Comparison of ENCODE assay signal across 18 cellular contexts in the genomic region with DNA sequence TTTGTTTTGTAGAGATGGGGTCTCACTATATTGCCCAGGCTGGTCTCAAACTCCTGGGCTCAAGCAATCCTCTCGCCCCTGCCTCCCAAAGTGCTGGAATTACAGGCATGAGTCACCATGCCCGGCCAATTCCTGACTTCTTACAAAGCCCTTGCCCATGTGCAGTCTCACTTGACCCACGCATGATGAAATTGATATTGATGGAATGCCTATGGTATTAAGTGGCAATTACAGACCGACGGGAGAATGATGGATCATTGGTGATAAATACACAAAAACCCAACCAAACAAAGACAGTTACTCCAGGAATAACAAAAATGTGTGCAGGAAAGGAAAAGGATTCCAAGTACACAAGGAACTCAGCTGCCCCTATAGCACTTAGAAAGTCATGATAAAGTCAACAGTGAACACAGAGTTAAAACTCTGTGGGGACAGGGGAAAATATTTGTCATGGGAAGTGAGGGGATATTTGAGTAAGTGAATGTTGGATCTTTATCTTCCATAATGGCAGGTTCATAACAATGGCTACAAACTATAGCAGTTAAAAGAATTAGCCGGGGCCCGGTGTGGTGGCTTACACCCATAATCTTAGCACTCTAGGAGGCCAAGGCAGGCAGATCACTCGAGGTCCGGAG. TPM values are rescaled to one million over a fixed set of nuclear protein-coding genes. Genes with fewer than 3 reads are reported as not detected.
A peak's percentile ranks its signal among the peaks of the same experiment; 100 is the strongest.
DNase-seq lines count a peak whose midpoint lies in the region; ATAC-seq and TF ChIP-seq lines count a peak whose summit lies in the region.
"Had no signal": no experiment of that assay in that cellular context is flagged by ENCODE, and none has a peak within 500 bp of the region (broad histone marks: within the 10 kb centered on the region; RNA-seq: fewer than 3 reads in every experiment).

No MANE protein-coding gene starts in this region.

- H3K4me3 Mint-ChIP-seq in naive thymus-derived CD8-positive, alpha-beta T cell = no peak overlapping the region
- no peak overlapping the region for H3K4me3 Mint-ChIP-seq in activated CD4-positive, alpha-beta memory T cell treated with anti-CD3 and anti-CD28 coated beads, Interleukin-2, amount 10 ng/mL, durations not matched to agents 7 days and 5 days
- H3K4me3 Mint-ChIP-seq: stimulated activated effector memory CD8-positive, alpha-beta T cell treated with anti-CD3 and anti-CD28 coated beads, Interleukin-12 subunit alpha, Interleukin-12 subunit beta, amount 100 ng/mL, for 72 hours had no signal

- no peaks in the 10 kb centered on the region for H3K9me3 ChIP-seq in mesodermal cell (ENCODE audit: control insufficient read depth, low read length)
- H3K9me3 ChIP-seq: BLaER1, lower lobe of right lung had no signal

- ATAC-seq in naive thymus-derived CD8-positive, alpha-beta T cell = no peak
- no peak for ATAC-seq in GM19455 (IDR thresholded peaks at IDR 0.05; ENCODE audit: unreplicated experiment)
- ATAC-seq: activated naive CD4-positive, alpha-beta T cell treated with anti-CD3 and anti-CD28 coated beads, Interleukin-2, amount 50 U/mL, for 72 hours; lower lobe of right lung; stimulated activated effector memory CD8-positive, alpha-beta T cell treated with anti-CD3 and anti-CD28 coated beads, Interleukin-12 subunit alpha, Interleukin-12 subunit beta, amount 100 ng/mL, for 72 hours had no signal

- WGBS in mesodermal cell (ENCODE audit: insufficient coverage in 2 of 2), 2 experiments = 74 to 84% methylated on average over 2 to 6 of the region's 9 CpGs

- peaks cover 0 to 4% (median 0%) of the 10 kb centered on the region in 5 donors for H3K27me3 Mint-ChIP-seq in naive thymus-derived CD8-positive, alpha-beta T cell
- peaks cover 7% of the 10 kb centered on the region for H3K27me3 Mint-ChIP-seq in activated CD4-positive, alpha-beta memory T cell treated with anti-CD3 and anti-CD28 coated beads, Interleukin-2, amount 10 ng/mL, durations not matched to agents 7 days and 5 days

- H3K9me3 Mint-ChIP-seq in naive thymus-derived CD8-positive, alpha-beta T cell = no peaks in the 10 kb centered on the region
- peaks cover 3% of the 10 kb centered on the region for H3K9me3 Mint-ChIP-seq in activated CD4-positive, alpha-beta memory T cell treated with anti-CD3 and anti-CD28 coated beads, Interleukin-2, amount 10 ng/mL, durations not matched to agents 7 days and 5 days
- H3K9me3 Mint-ChIP-seq: stimulated activated effector memory CD8-positive, alpha-beta T cell treated with anti-CD3 and anti-CD28 coated beads, Interleukin-12 subunit alpha, Interleukin-12 subunit beta, amount 100 ng/mL, for 72 hours had no signal

- peaks cover 18% of the 10 kb centered on the region for H3K4me1 ChIP-seq in mesodermal cell (ENCODE audit: control insufficient read depth, insufficient read depth, low read length, poor library complexity, severe bottlenecking)

- CTCF ChIA-PET in activated CD4-positive, alpha-beta memory T cell treated with anti-CD3 and anti-CD28 coated beads, Interleukin-2, amount 10 ng/mL, durations not matched to agents 7 days and 5 days (lab: Charles Lee) = no interaction called here

- no peaks in the 10 kb centered on the region for H3K36me3 ChIP-seq in mesodermal cell (ENCODE audit: control insufficient read depth, insufficient read depth, low read length)
- H3K36me3 ChIP-seq: lower lobe of right lung had no signal

- no peak overlapping the region for H3K4me3 ChIP-seq in cardiac fibroblast (replicated peaks in 1 of 2; ENCODE audit: low read depth in 2 of 2, low read length in 2 of 2)
- H3K4me3 ChIP-seq in mesodermal cell (ENCODE audit: extremely low read depth, insufficient read depth, low read length, poor library complexity, severe bottlenecking) = no peak overlapping the region
- H3K4me3 ChIP-seq: BLaER1, lower lobe of right lung had no signal

- H3K4me1 Mint-ChIP-seq in naive thymus-derived CD8-positive, alpha-beta T cell = peaks cover 5 to 11% (median 9%) of the 10 kb centered on the region in 4 donors
- peaks cover 4% of the 10 kb centered on the region for H3K4me1 Mint-ChIP-seq in activated CD4-positive, alpha-beta memory T cell treated with anti-CD3 and anti-CD28 coated beads, Interleukin-2, amount 10 ng/mL, durations not matched to agents 7 days and 5 days

- DNase-seq in AG08396 (ENCODE audit: low spot score) (peak; percentile 45), M059J (ENCODE audit: low read depth) (peak; percentile 83), cardiac fibroblast (ENCODE audit: low read depth in 2 of 2) (peak; percentile 36 to 73), D341Med (ENCODE audit: low spot score) (no peak)
- DNase-seq in naive thymus-derived CD8-positive, alpha-beta T cell = no peak
- no peak for DNase-seq in activated CD4-positive, alpha-beta memory T cell treated with anti-CD3 and anti-CD28 coated beads, Interleukin-2, amount 10 ng/mL, durations not matched to agents 7 days and 5 days
- DNase-seq: MV-4-11, NCI-H446 treated with DMSO at 0.1 percent for 48 hours, nucleus accumbens, RPMI8226, T-helper 9 cell had no signal

- peaks cover 0 to 2% (median 0%) of the 10 kb centered on the region in 3 donors for H3K36me3 Mint-ChIP-seq in naive thymus-derived CD8-positive, alpha-beta T cell
- H3K36me3 Mint-ChIP-seq in activated CD4-positive, alpha-beta memory T cell treated with anti-CD3 and anti-CD28 coated beads, Interleukin-2, amount 10 ng/mL, durations not matched to agents 7 days and 5 days (ENCODE audit: low read depth) = peaks cover 5% of the 10 kb centered on the region
- H3K36me3 Mint-ChIP-seq: activated naive CD4-positive, alpha-beta T cell treated with anti-CD3 and anti-CD28 coated beads, Interleukin-2, amount 50 U/mL, for 72 hours; stimulated activated effector memory CD8-positive, alpha-beta T cell treated with anti-CD3 and anti-CD28 coated beads, Interleukin-12 subunit alpha, Interleukin-12 subunit beta, amount 100 ng/mL, for 72 hours had no signal

- H3K27ac ChIP-seq in mesodermal cell (ENCODE audit: low read depth, low read length, severe bottlenecking) = peak overlapping the region; percentile 84
- H3K27ac ChIP-seq: BLaER1, lower lobe of right lung had no signal

- POLR2A ChIA-PET in naive thymus-derived CD8-positive, alpha-beta T cell (lab: Charles Lee) = no interaction called here
- POLR2A ChIA-PET in activated CD4-positive, alpha-beta memory T cell treated with anti-CD3 and anti-CD28 coated beads, Interleukin-2, amount 10 ng/mL, durations not matched to agents 7 days and 5 days (lab: Charles Lee) = no interaction called here

- H3K27ac Mint-ChIP-seq in naive thymus-derived CD8-positive, alpha-beta T cell = no peak overlapping the region
- H3K27ac Mint-ChIP-seq in activated CD4-positive, alpha-beta memory T cell treated with anti-CD3 and anti-CD28 coated beads, Interleukin-2, amount 10 ng/mL, durations not matched to agents 7 days and 5 days = no peak overlapping the region
- H3K27ac Mint-ChIP-seq: activated naive CD4-positive, alpha-beta T cell treated with anti-CD3 and anti-CD28 coated beads, Interleukin-2, amount 50 U/mL, for 72 hours; stimulated activated effector memory CD8-positive, alpha-beta T cell treated with anti-CD3 and anti-CD28 coated beads, Interleukin-12 subunit alpha, Interleukin-12 subunit beta, amount 100 ng/mL, for 72 hours had no signal

- TF ChIP-seq CTCF in cardiac fibroblast (IDR thresholded peaks at IDR 0.05; ENCODE audit: low read depth, low read length) = no peak

RNA-seq across cellular contexts. Expression of gene HIP1, which starts 21.6 kb away (rescaled TPM):
- 20.5 and 43.3 TPM in 2 replicates for total RNA-seq in M059J (2014; rRNA removed; shearing (Covaris generic))
- polyA plus RNA-seq in mesodermal cell (2013, experiment 1 of 2) = 39.1 TPM
- 33.8 TPM for polyA plus RNA-seq in mesodermal cell (2013, experiment 2 of 2)
- total RNA-seq in naive thymus-derived CD8-positive, alpha-beta T cell = 1 to 10 TPM; 1.6 to 2.1 TPM
- 1 to 10 TPM in 1 of 3 donors, under 1 TPM in 2; 0.13 to 2.0 (median 0.34) TPM for polyA plus RNA-seq in naive thymus-derived CD8-positive, alpha-beta T cell
- total RNA-seq in activated CD4-positive, alpha-beta memory T cell treated with anti-CD3 and anti-CD28 coated beads, Interleukin-2, amount 10 ng/mL, durations not matched to agents 7 days and 5 days = 1 to 10 TPM; 5.2 to 5.4 TPM

RNA-seq across cellular contexts. Expression of gene CCL26, which starts 54.9 kb away (rescaled TPM):
- 28.4 and 33.9 TPM in 2 replicates for total RNA-seq in M059J (2014; rRNA removed; shearing (Covaris generic))
- polyA plus RNA-seq in mesodermal cell (2013, experiment 1 of 2) = not detected
- not detected for polyA plus RNA-seq in mesodermal cell (2013, experiment 2 of 2)
- total RNA-seq in naive thymus-derived CD8-positive, alpha-beta T cell = not detected
- polyA plus RNA-seq in naive thymus-derived CD8-positive, alpha-beta T cell = not detected
- total RNA-seq in activated CD4-positive, alpha-beta memory T cell treated with anti-CD3 and anti-CD28 coated beads, Interleukin-2, amount 10 ng/mL, durations not matched to agents 7 days and 5 days = not detected
- total RNA-seq: activated CD8-positive, alpha-beta memory T cell treated with anti-CD3 and anti-CD28 coated beads for 36 hours; activated naive CD4-positive, alpha-beta T cell treated with anti-CD3 and anti-CD28 coated beads, Interleukin-2, amount 50 U/mL, for 72 hours; lower lobe of right lung had no signal

Comparison
In these comparisons a context has a peak if more than half of its experiments do, and no peak if none do; other contexts are left out.
1. DNase-seq: peak in AG08396 (single experiment), M059J (single experiment) and cardiac fibroblast (2 of 2); none in D341Med (single experiment), naive thymus-derived CD8-positive, alpha-beta T cell (0 of 10) and activated CD4-positive, alpha-beta memory T cell treated with anti-CD3 and anti-CD28 coated beads, Interleukin-2, amount 10 ng/mL, durations not matched to agents 7 days and 5 days (single experiment).
2. RNA of gene CCL26, which starts 54.9 kb away (total RNA-seq): 28.4 to 33.9 TPM in M059J; not detected in naive thymus-derived CD8-positive, alpha-beta T cell and not detected in activated CD4-positive, alpha-beta memory T cell treated with anti-CD3 and anti-CD28 coated beads, Interleukin-2, amount 10 ng/mL, durations not matched to agents 7 days and 5 days; every median in the first group is over 10 times any median in the second.